ENCODE assay signal across 15 cellular contexts in the genomic region with DNA sequence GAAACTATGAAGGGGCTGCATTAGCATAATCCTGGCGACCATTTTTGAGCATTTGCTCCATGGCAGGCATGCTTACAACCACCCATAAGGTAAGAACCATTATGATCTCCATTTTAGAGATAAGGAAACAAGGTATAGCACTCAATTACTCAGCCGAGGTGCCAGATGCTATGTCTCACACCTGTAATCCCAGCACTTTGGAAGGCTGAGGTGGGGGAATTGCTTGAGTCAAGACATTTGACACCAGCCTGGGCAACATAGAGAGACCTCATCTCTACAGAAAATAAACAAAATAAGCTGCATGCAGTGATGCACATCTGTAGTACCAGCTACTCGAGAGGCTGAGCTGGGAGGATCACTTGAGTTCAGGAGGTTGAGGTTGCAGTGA. TPM values are rescaled to one million over a fixed set of nuclear protein-coding genes. Genes with fewer than 3 reads are reported as not detected.
DNase-seq lines count a peak whose midpoint lies in the region; ATAC-seq and TF ChIP-seq lines count a peak whose summit lies in the region.
"Had no signal": no experiment of that assay in that cellular context is flagged by ENCODE, and none has a peak within 500 bp of the region (broad histone marks: within the 10 kb centered on the region; RNA-seq: fewer than 3 reads in every experiment).

No MANE protein-coding gene starts in this region.

- no peak overlapping the region for H3K4me3 Mint-ChIP-seq in GM23338
- H3K4me3 Mint-ChIP-seq in memory B cell, result no peak overlapping the region
- H3K4me3 Mint-ChIP-seq: CD4-positive, CD25-positive, alpha-beta regulatory T cell had no signal

- H3K4me3 ChIP-seq in GM23338 (no peak overlapping the region), PC-3 (ENCODE audit: low read length) (no peak overlapping the region), WERI-Rb-1 (ENCODE audit: low read depth, low read length) (no peak overlapping the region), A673 (ENCODE audit: low read depth, low read length, poor library complexity, severe bottlenecking) (no peak overlapping the region)
- H3K4me3 ChIP-seq: BLaER1 treated with 17β-estradiol and CSF1 and Interleukin-3, amounts not matched to agents 10 nM and 100 nM had no signal

- no peak for TF ChIP-seq CTCF in GM23338 (conservative IDR thresholded peaks at IDR 0.05; ENCODE audit: low read depth in 2 of 2)
- no peak for TF ChIP-seq CTCF in PC-3 (conservative IDR thresholded peaks at IDR 0.05; ENCODE audit: low read depth, low read length)
- no peak for TF ChIP-seq CTCF in WERI-Rb-1 (IDR thresholded peaks at IDR 0.05; ENCODE audit: low read depth, low read length)
- no peak for TF ChIP-seq CTCF in A673 (conservative IDR thresholded peaks at IDR 0.05; ENCODE audit: low read depth, low read length)

- H3K27me3 ChIP-seq in GM23338 (ENCODE audit: insufficient read depth) (no peaks in the 10 kb centered on the region), PC-3 (ENCODE audit: low read length) (no peaks in the 10 kb centered on the region), WERI-Rb-1 (ENCODE audit: insufficient read depth, low read depth, severe bottlenecking) (no peaks in the 10 kb centered on the region), A673 (replicated peaks; ENCODE audit: insufficient read depth, low read depth, low read length, poor library complexity) (no peaks in the 10 kb centered on the region)
- H3K27me3 ChIP-seq: BLaER1 treated with 17β-estradiol and CSF1 and Interleukin-3, amounts not matched to agents 10 nM and 100 nM had no signal

- H3K4me1 Mint-ChIP-seq in GM23338 (peaks cover 22% of the 10 kb centered on the region), memory B cell (peaks cover 15% of the 10 kb centered on the region)

- no peaks in the 10 kb centered on the region for H3K9me2 ChIP-seq in GM23338 (ENCODE audit: insufficient read depth)
- no peaks in the 10 kb centered on the region for H3K9me2 ChIP-seq in PC-3 (replicated peaks; ENCODE audit: low read length)

- intact Hi-C loops in PC-3 (cut with micrococcal nuclease), result loop anchor here (1.0 to 10.0 kb wide), 5 partner anchors 54 to 321 kb away; no protein-coding TSS in a partner anchor
- intact Hi-C loops in A673 (cut with micrococcal nuclease; ENCODE audit: unreplicated experiment), result loop anchor here (2.0 to 5.0 kb wide), 3 partner anchors 233 to 329 kb away; no protein-coding TSS in a partner anchor

- H3K27ac Mint-ChIP-seq in GM23338 (no peak overlapping the region), memory B cell (peak overlapping the region; percentile 56)
- H3K27ac Mint-ChIP-seq: CD4-positive, CD25-positive, alpha-beta regulatory T cell had no signal

- no peak for ATAC-seq in GM23338
- no peak for ATAC-seq in PC-3
- no peak for ATAC-seq in memory B cell (ENCODE audit: low read depth)
- ATAC-seq in HG02759 (IDR thresholded peaks at IDR 0.05; ENCODE audit: unreplicated experiment), result no peak

- H3K36me3 Mint-ChIP-seq in GM23338 (ENCODE audit: low read depth), result no peaks in the 10 kb centered on the region
- H3K36me3 Mint-ChIP-seq in memory B cell, result no peaks in the 10 kb centered on the region
- H3K36me3 Mint-ChIP-seq: CD4-positive, CD25-positive, alpha-beta regulatory T cell had no signal

- no peak overlapping the region for H3K9ac ChIP-seq in PC-3 (ENCODE audit: low read length)
- H3K9ac ChIP-seq: BLaER1 treated with 17β-estradiol and CSF1 and Interleukin-3, amounts not matched to agents 10 nM and 100 nM had no signal

- POLR2A ChIA-PET in PC-3 (lab: Charles Lee; ENCODE audit: unreplicated experiment) (no interaction called here), A673 (lab: Charles Lee; ENCODE audit: low non-redundant PET) (no interaction called here)

- BruUV-seq in PC-3 (replicated peaks; lab: Mats Ljungman, UMichigan) (no TSS peak), A673 (replicated peaks; lab: Mats Ljungman, UMichigan) (no TSS peak)

- H3K27me3 Mint-ChIP-seq in GM23338 (ENCODE audit: insufficient read depth, low read depth, poor library complexity) (peaks cover 2% of the 10 kb centered on the region), memory B cell (no peaks in the 10 kb centered on the region)

- DNase-seq in NCI-H2029 (lab: John Stamatoyannopoulos, UW) (peak; percentile 43), NCI-H2029 treated with DMSO at 0.1 percent for 48 hours (lab: John Stamatoyannopoulos, UW) (no peak), GM23338 (ENCODE audit: low spot score) (no peak), PC-3 (no peak), memory B cell (ENCODE audit: low spot score in 2 of 2) (no peak), WERI-Rb-1 (no peak), A673 (ENCODE audit: low spot score) (no peak)
- DNase-seq: 8988T, DND-41, GDM1 had no signal

- H3K9me3 Mint-ChIP-seq in GM23338 (no peaks in the 10 kb centered on the region), memory B cell (no peaks in the 10 kb centered on the region)
- H3K9me3 Mint-ChIP-seq: CD4-positive, CD25-positive, alpha-beta regulatory T cell had no signal

- no peaks in the 10 kb centered on the region for H3K36me3 ChIP-seq in GM23338 (ENCODE audit: insufficient read depth)
- no peaks in the 10 kb centered on the region for H3K36me3 ChIP-seq in PC-3 (ENCODE audit: low read depth, low read length)
- no peaks in the 10 kb centered on the region for H3K36me3 ChIP-seq in WERI-Rb-1
- no peaks in the 10 kb centered on the region for H3K36me3 ChIP-seq in A673 (ENCODE audit: insufficient read depth, low read length, poor library complexity, severe bottlenecking)
- H3K36me3 ChIP-seq: BLaER1 treated with 17β-estradiol and CSF1 and Interleukin-3, amounts not matched to agents 10 nM and 100 nM had no signal

- H4K20me1 ChIP-seq in GM23338 (replicated peaks; ENCODE audit: insufficient read depth), result no peaks in the 10 kb centered on the region
- H4K20me1 ChIP-seq in PC-3 (ENCODE audit: low read length), result no peaks in the 10 kb centered on the region
- H4K20me1 ChIP-seq: BLaER1 treated with 17β-estradiol and CSF1 and Interleukin-3, amounts not matched to agents 10 nM and 100 nM had no signal

- H3F3A ChIP-seq in GM23338 (replicated peaks; ENCODE audit: low read depth) (no peaks in the 10 kb centered on the region), PC-3 (ENCODE audit: low read length, unreplicated experiment) (no peaks in the 10 kb centered on the region)

- H3K4me2 ChIP-seq in GM23338 (no peak overlapping the region), PC-3 (ENCODE audit: low read length) (no peak overlapping the region)
- H3K4me2 ChIP-seq: BLaER1 treated with 17β-estradiol and CSF1 and Interleukin-3, amounts not matched to agents 10 nM and 100 nM had no signal

- H3K4me1 ChIP-seq in GM23338 (ENCODE audit: insufficient read depth) (peaks cover 3% of the 10 kb centered on the region; the same call in 1 of the 2 replicates), PC-3 (ENCODE audit: insufficient read depth, low read length) (no peaks in the 10 kb centered on the region), A673 (ENCODE audit: insufficient read depth, low read length, poor library complexity, severe bottlenecking) (no peaks in the 10 kb centered on the region)

- CTCF ChIA-PET in PC-3 (lab: Charles Lee) (no interaction called here), A673 (lab: Charles Lee) (no interaction called here)

- 0 out of 2 replicates have a peak overlapping the region, but pooled peaks have one; percentile 0 for H2AFZ ChIP-seq in GM23338
- H2AFZ ChIP-seq in PC-3 (ENCODE audit: low read length), result peak overlapping the region; percentile 40; the same call in 1 of the 2 replicates

- no peaks in the 10 kb centered on the region for H3K9me3 ChIP-seq in PC-3 (ENCODE audit: low read length)
- H3K9me3 ChIP-seq in WERI-Rb-1 (ENCODE audit: severe bottlenecking), result no peaks in the 10 kb centered on the region
- H3K9me3 ChIP-seq in A673 (ENCODE audit: low read depth, low read length, poor library complexity, severe bottlenecking), result no peaks in the 10 kb centered on the region
- H3K9me3 ChIP-seq: BLaER1 treated with 17β-estradiol and CSF1 and Interleukin-3, amounts not matched to agents 10 nM and 100 nM had no signal

- H3K27ac ChIP-seq in GM23338 (ENCODE audit: low read depth), result no peak overlapping the region
- H3K27ac ChIP-seq in PC-3 (ENCODE audit: low read length), result no peak overlapping the region
- no peak overlapping the region for H3K27ac ChIP-seq in WERI-Rb-1
- H3K27ac ChIP-seq in A673 (ENCODE audit: low read depth, low read length, poor library complexity, severe bottlenecking), result no peak overlapping the region
- H3K27ac ChIP-seq: BLaER1 treated with 17β-estradiol and CSF1 and Interleukin-3, amounts not matched to agents 10 nM and 100 nM; HL-60 had no signal

- H3K79me2 ChIP-seq in GM23338 (replicated peaks; ENCODE audit: insufficient read depth) (no peaks in the 10 kb centered on the region), PC-3 (ENCODE audit: low read length) (no peaks in the 10 kb centered on the region)

TF ChIP-seq in GM23338, 12 proteins besides CTCF, POLR2A, EP300 and RAD21:
- TF ChIP-seq JUNB (IDR thresholded peaks at IDR 0.05; ENCODE audit: unreplicated experiment) (no peak), STAT1 (IDR thresholded peaks at IDR 0.05; ENCODE audit: unreplicated experiment) (no peak)

RNA-seq across cellular contexts. Expression of gene TIGD4, which starts 43.6 kb away (rescaled TPM):
- 1.7 and 2.8 TPM in 2 replicates for total RNA-seq in GM23338 (2014; rRNA removed; shearing (Covaris generic))
- 1.3 and 1.6 TPM in 2 replicates for polyA plus RNA-seq in GM23338 (2016; fragmentation: Nextera tagmentation; extraction: Ambion mirVana)
- total RNA-seq in PC-3 (2014; rRNA removed) (0.07 TPM in 1 of 2 replicates, not detected in the other), A673 (2021) (0.41 and 0.48 TPM in 2 replicates)
- total RNA-seq: IMR-90 had no signal

RNA-seq across cellular contexts. Expression of gene ARFIP1, which starts 43.8 kb away (rescaled TPM):
- 42.8 and 49.6 TPM in 2 replicates for total RNA-seq in GM23338 (2014; rRNA removed; shearing (Covaris generic))
- 43.8 and 46.0 TPM in 2 replicates for polyA plus RNA-seq in GM23338 (2016; fragmentation: Nextera tagmentation; extraction: Ambion mirVana)
- total RNA-seq in PC-3 (2014; rRNA removed) (23.5 and 28.1 TPM in 2 replicates), A673 (2021) (29.8 and 30.4 TPM in 2 replicates)

RNA-seq across cellular contexts. Expression of gene TMEM154, which starts 56.1 kb away (rescaled TPM):
- 1.7 and 2.7 TPM in 2 replicates for total RNA-seq in GM23338 (2014; rRNA removed; shearing (Covaris generic))
- polyA plus RNA-seq in GM23338 (2016; fragmentation: Nextera tagmentation; extraction: Ambion mirVana), result 1.0 and 1.8 TPM in 2 replicates
- 3.6 and 8.1 TPM in 2 replicates for total RNA-seq in PC-3 (2014; rRNA removed)
- 2.3 and 2.6 TPM in 2 replicates for total RNA-seq in A673 (2021)
